3 cellular contexts compared by ENCODE assay signal in the genomic region with DNA sequence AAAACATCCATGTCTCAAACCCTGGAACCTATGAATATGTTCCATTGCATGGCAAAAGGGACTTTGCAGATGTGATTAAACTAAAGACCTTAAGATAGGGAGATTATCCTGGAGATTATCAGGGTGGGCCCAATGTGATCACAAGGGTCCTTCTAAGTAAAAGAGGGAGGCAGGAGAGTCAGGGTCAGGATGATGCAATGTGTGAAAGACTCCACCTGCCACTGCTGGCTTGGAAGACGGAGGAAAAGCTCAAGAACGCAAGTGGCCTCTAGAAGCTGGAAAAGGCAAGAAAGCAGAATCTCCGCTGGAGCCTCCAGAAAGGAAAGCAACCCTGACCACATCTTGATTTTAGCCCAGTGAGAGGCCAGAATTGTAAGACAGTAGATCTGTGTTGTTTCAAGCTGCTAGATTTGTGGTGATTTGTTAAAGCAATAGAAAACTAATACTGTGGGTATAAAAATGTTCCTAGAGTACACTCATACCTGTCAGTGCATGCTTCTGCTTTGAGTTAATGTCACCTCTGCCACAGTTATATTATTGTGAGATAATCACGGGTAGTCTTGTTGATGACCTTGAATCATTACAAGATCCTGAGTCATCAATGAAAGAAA.
TF ChIP-seq lines count a peak whose summit lies in the region.

No MANE protein-coding gene starts in this region.

TF ChIP-seq in SK-N-SH treated with all-trans-retinoic acid at 6 μM for 48 hours, 23 proteins besides CTCF, POLR2A, EP300 and RAD21 (continued from another document):
- TF ChIP-seq, protein P1, sequence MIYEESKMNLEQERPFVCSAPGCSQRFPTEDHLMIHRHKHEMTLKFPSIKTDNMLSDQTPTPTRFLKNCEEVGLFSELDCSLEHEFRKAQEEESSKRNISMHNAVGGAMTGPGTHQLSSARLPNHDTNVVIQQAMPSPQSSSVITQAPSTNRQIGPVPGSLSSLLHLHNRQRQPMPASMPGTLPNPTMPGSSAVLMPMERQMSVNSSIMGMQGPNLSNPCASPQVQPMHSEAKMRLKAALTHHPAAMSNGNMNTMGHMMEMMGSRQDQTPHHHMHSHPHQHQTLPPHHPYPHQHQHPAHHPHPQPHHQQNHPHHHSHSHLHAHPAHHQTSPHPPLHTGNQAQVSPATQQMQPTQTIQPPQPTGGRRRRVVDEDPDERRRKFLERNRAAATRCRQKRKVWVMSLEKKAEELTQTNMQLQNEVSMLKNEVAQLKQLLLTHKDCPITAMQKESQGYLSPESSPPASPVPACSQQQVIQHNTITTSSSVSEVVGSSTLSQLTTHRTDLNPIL (CRISPR knock-in tag; IDR thresholded peaks at IDR 0.05; ENCODE audit: low read depth) = no peak

TF ChIP-seq in SK-N-SH, 30 proteins besides CTCF, POLR2A, EP300 and RAD21:
- TF ChIP-seq EZH2phosphoT487 (IDR thresholded peaks at IDR 0.05; ENCODE audit: borderline replicate concordance, low read depth) = no peak
- no peak for TF ChIP-seq GABPA (IDR thresholded peaks at IDR 0.05; ENCODE audit: low read depth)
- no peak for TF ChIP-seq SMC3 (IDR thresholded peaks at IDR 0.05; ENCODE audit: low read depth, low read length)
- no peak for TF ChIP-seq NFIC (IDR thresholded peaks at IDR 0.05; ENCODE audit: borderline replicate concordance)
- TF ChIP-seq GATA2 (CRISPR knock-in tag; IDR thresholded peaks at IDR 0.05) = no peak
- TF ChIP-seq, protein P2, sequence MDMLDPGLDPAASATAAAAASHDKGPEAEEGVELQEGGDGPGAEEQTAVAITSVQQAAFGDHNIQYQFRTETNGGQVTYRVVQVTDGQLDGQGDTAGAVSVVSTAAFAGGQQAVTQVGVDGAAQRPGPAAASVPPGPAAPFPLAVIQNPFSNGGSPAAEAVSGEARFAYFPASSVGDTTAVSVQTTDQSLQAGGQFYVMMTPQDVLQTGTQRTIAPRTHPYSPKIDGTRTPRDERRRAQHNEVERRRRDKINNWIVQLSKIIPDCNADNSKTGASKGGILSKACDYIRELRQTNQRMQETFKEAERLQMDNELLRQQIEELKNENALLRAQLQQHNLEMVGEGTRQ (IDR thresholded peaks at IDR 0.05; ENCODE audit: borderline replicate concordance, low read depth, low read length) = no peak
- TF ChIP-seq, protein P3, sequence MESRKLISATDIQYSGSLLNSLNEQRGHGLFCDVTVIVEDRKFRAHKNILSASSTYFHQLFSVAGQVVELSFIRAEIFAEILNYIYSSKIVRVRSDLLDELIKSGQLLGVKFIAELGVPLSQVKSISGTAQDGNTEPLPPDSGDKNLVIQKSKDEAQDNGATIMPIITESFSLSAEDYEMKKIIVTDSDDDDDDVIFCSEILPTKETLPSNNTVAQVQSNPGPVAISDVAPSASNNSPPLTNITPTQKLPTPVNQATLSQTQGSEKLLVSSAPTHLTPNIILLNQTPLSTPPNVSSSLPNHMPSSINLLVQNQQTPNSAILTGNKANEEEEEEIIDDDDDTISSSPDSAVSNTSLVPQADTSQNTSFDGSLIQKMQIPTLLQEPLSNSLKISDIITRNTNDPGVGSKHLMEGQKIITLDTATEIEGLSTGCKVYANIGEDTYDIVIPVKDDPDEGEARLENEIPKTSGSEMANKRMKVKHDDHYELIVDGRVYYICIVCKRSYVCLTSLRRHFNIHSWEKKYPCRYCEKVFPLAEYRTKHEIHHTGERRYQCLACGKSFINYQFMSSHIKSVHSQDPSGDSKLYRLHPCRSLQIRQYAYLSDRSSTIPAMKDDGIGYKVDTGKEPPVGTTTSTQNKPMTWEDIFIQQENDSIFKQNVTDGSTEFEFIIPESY (IDR thresholded peaks at IDR 0.05; ENCODE audit: borderline replicate concordance, low read depth) = no peak
- TF ChIP-seq RCOR1 (IDR thresholded peaks at IDR 0.05; ENCODE audit: low read length) = no peak
- no peak for TF ChIP-seq SIN3A (IDR thresholded peaks at IDR 0.05; ENCODE audit: borderline replicate concordance, low read depth, low read length)
TF ChIP-seq in SK-N-SH: peak in this region for 0.

TF ChIP-seq in H1, 55 proteins besides CTCF, POLR2A, EP300 and RAD21:
- TF ChIP-seq, protein P4, sequence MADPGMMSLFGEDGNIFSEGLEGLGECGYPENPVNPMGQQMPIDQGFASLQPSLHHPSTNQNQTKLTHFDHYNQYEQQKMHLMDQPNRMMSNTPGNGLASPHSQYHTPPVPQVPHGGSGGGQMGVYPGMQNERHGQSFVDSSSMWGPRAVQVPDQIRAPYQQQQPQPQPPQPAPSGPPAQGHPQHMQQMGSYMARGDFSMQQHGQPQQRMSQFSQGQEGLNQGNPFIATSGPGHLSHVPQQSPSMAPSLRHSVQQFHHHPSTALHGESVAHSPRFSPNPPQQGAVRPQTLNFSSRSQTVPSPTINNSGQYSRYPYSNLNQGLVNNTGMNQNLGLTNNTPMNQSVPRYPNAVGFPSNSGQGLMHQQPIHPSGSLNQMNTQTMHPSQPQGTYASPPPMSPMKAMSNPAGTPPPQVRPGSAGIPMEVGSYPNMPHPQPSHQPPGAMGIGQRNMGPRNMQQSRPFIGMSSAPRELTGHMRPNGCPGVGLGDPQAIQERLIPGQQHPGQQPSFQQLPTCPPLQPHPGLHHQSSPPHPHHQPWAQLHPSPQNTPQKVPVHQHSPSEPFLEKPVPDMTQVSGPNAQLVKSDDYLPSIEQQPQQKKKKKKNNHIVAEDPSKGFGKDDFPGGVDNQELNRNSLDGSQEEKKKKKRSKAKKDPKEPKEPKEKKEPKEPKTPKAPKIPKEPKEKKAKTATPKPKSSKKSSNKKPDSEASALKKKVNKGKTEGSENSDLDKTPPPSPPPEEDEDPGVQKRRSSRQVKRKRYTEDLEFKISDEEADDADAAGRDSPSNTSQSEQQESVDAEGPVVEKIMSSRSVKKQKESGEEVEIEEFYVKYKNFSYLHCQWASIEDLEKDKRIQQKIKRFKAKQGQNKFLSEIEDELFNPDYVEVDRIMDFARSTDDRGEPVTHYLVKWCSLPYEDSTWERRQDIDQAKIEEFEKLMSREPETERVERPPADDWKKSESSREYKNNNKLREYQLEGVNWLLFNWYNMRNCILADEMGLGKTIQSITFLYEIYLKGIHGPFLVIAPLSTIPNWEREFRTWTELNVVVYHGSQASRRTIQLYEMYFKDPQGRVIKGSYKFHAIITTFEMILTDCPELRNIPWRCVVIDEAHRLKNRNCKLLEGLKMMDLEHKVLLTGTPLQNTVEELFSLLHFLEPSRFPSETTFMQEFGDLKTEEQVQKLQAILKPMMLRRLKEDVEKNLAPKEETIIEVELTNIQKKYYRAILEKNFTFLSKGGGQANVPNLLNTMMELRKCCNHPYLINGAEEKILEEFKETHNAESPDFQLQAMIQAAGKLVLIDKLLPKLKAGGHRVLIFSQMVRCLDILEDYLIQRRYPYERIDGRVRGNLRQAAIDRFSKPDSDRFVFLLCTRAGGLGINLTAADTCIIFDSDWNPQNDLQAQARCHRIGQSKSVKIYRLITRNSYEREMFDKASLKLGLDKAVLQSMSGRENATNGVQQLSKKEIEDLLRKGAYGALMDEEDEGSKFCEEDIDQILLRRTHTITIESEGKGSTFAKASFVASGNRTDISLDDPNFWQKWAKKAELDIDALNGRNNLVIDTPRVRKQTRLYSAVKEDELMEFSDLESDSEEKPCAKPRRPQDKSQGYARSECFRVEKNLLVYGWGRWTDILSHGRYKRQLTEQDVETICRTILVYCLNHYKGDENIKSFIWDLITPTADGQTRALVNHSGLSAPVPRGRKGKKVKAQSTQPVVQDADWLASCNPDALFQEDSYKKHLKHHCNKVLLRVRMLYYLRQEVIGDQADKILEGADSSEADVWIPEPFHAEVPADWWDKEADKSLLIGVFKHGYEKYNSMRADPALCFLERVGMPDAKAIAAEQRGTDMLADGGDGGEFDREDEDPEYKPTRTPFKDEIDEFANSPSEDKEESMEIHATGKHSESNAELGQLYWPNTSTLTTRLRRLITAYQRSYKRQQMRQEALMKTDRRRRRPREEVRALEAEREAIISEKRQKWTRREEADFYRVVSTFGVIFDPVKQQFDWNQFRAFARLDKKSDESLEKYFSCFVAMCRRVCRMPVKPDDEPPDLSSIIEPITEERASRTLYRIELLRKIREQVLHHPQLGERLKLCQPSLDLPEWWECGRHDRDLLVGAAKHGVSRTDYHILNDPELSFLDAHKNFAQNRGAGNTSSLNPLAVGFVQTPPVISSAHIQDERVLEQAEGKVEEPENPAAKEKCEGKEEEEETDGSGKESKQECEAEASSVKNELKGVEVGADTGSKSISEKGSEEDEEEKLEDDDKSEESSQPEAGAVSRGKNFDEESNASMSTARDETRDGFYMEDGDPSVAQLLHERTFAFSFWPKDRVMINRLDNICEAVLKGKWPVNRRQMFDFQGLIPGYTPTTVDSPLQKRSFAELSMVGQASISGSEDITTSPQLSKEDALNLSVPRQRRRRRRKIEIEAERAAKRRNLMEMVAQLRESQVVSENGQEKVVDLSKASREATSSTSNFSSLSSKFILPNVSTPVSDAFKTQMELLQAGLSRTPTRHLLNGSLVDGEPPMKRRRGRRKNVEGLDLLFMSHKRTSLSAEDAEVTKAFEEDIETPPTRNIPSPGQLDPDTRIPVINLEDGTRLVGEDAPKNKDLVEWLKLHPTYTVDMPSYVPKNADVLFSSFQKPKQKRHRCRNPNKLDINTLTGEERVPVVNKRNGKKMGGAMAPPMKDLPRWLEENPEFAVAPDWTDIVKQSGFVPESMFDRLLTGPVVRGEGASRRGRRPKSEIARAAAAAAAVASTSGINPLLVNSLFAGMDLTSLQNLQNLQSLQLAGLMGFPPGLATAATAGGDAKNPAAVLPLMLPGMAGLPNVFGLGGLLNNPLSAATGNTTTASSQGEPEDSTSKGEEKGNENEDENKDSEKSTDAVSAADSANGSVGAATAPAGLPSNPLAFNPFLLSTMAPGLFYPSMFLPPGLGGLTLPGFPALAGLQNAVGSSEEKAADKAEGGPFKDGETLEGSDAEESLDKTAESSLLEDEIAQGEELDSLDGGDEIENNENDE (IDR thresholded peaks at IDR 0.05; ENCODE audit: insufficient replicate concordance, low read length) = no peak
- no peak for TF ChIP-seq TAF1 (IDR thresholded peaks at IDR 0.05; ENCODE audit: low read depth, low read length)
- TF ChIP-seq CEBPB (IDR thresholded peaks at IDR 0.05; ENCODE audit: low read depth, low read length) = 0 out of 2 replicates have a peak, but pooled peaks have one; percentile 25
- TF ChIP-seq CTBP2 (IDR thresholded peaks at IDR 0.05; ENCODE audit: borderline replicate concordance, insufficient read depth, insufficient read length, low read length) = no peak
